Comparison of ENCODE assay signal across 1 cellular context in genomic region chr6:43916924-43917877, GRCh38.
TF ChIP-seq lines count a peak whose summit lies in the region.

No MANE protein-coding gene starts in this region.

TF ChIP-seq in HepG2, 621 proteins besides CTCF, POLR2A, EP300 and RAD21 (continued from another document and continues in another):
- no peak for TF ChIP-seq ZNF318 (CRISPR knock-in tag; IDR thresholded peaks at IDR 0.05)
- no peak for TF ChIP-seq ZNF549 (CRISPR knock-in tag; IDR thresholded peaks at IDR 0.05)
- TF ChIP-seq AHR (CRISPR knock-in tag; IDR thresholded peaks at IDR 0.05), result peak; percentile 47; the same call in 1 of the 2 replicates
- TF ChIP-seq ZNF740 (CRISPR knock-in tag; IDR thresholded peaks at IDR 0.05), result peak; percentile 92
- 0 out of 2 replicates have a peak, but pooled peaks have one; percentile 12 for TF ChIP-seq ATF7 (IDR thresholded peaks at IDR 0.05)
- no peak; the same call in 1 of the 2 replicates for TF ChIP-seq ATF7 (CRISPR knock-in tag; IDR thresholded peaks at IDR 0.05)
- TF ChIP-seq PREB (CRISPR knock-in tag; IDR thresholded peaks at IDR 0.05), result no peak
- no peak for TF ChIP-seq CENPT (CRISPR knock-in tag; IDR thresholded peaks at IDR 0.05; ENCODE audit: low read depth)
- 0 out of 2 replicates have a peak, but pooled peaks have one; percentile 37 for TF ChIP-seq TCF7 (IDR thresholded peaks at IDR 0.05; ENCODE audit: low read depth)
- no peak for TF ChIP-seq ZNF747 (CRISPR knock-in tag; IDR thresholded peaks at IDR 0.05; ENCODE audit: borderline replicate concordance)
- peak; percentile 92; the same call in 1 of the 2 replicates for TF ChIP-seq HIVEP1 (CRISPR knock-in tag; IDR thresholded peaks at IDR 0.05)
- no peak; the same call in 1 of the 2 replicates for TF ChIP-seq ZSCAN22 (CRISPR knock-in tag; IDR thresholded peaks at IDR 0.05)
- TF ChIP-seq HNRNPUL1 (IDR thresholded peaks at IDR 0.05; ENCODE audit: low read depth, low read length), result no peak
- no peak for TF ChIP-seq NFE2L1 (CRISPR knock-in tag; IDR thresholded peaks at IDR 0.05; ENCODE audit: borderline replicate concordance)
- TF ChIP-seq TBX3 (IDR thresholded peaks at IDR 0.05; ENCODE audit: borderline replicate concordance), result peak; percentile 94
- peak; percentile 77 for TF ChIP-seq SAP130 (CRISPR knock-in tag; IDR thresholded peaks at IDR 0.05; ENCODE audit: low read depth)
- no peak; the same call in 1 of the 2 replicates for TF ChIP-seq ZBTB21 (CRISPR knock-in tag; IDR thresholded peaks at IDR 0.05)
- 0 out of 2 replicates have a peak, but pooled peaks have one; percentile 36 for TF ChIP-seq ZNF24 (IDR thresholded peaks at IDR 0.05)
- peak; percentile 64; the same call in 1 of the 2 replicates for TF ChIP-seq KLF12 (CRISPR knock-in tag; IDR thresholded peaks at IDR 0.05; ENCODE audit: borderline replicate concordance)
- TF ChIP-seq MXD3 (CRISPR knock-in tag; IDR thresholded peaks at IDR 0.05), result peak; percentile 54; the same call in 1 of the 2 replicates
- peak; percentile 35; the same call in 1 of the 2 replicates for TF ChIP-seq KLF6 (CRISPR knock-in tag; IDR thresholded peaks at IDR 0.05)
- TF ChIP-seq E2F2 (CRISPR knock-in tag; IDR thresholded peaks at IDR 0.05; ENCODE audit: borderline replicate concordance), result no peak
- TF ChIP-seq ATF5 (CRISPR knock-in tag; IDR thresholded peaks at IDR 0.05; ENCODE audit: low read depth), result no peak
- TF ChIP-seq ZNF749 (CRISPR knock-in tag; IDR thresholded peaks at IDR 0.05; ENCODE audit: borderline replicate concordance), result peak; percentile 83; the same call in 1 of the 2 replicates
- TF ChIP-seq ZNF101 (CRISPR knock-in tag; IDR thresholded peaks at IDR 0.05; ENCODE audit: borderline replicate concordance, low read depth), result 0 out of 2 replicates have a peak, but pooled peaks have one; percentile 50
- peak; percentile 53 for TF ChIP-seq GATAD1 (CRISPR knock-in tag; IDR thresholded peaks at IDR 0.05)
- no peak for TF ChIP-seq CREB1 (IDR thresholded peaks at IDR 0.05)
- peak; percentile 66 for TF ChIP-seq CREB1 (CRISPR knock-in tag; IDR thresholded peaks at IDR 0.05)
- no peak for TF ChIP-seq ZNF674 (CRISPR knock-in tag; IDR thresholded peaks at IDR 0.05; ENCODE audit: low read depth)
- TF ChIP-seq ZNF709 (CRISPR knock-in tag; IDR thresholded peaks at IDR 0.05), result 0 out of 2 replicates have a peak, but pooled peaks have one; percentile 27
- TF ChIP-seq ZFP90 (CRISPR knock-in tag; IDR thresholded peaks at IDR 0.05; ENCODE audit: borderline replicate concordance), result peak; percentile 70
- TF ChIP-seq PCBP1 (IDR thresholded peaks at IDR 0.05; ENCODE audit: borderline replicate concordance, low read depth, low read length), result no peak
- peak; percentile 99 for TF ChIP-seq TBX2 (CRISPR knock-in tag; IDR thresholded peaks at IDR 0.05; ENCODE audit: borderline replicate concordance)
- TF ChIP-seq PLRG1 (conservative IDR thresholded peaks at IDR 0.05), result no peak
- TF ChIP-seq ZNF382 (CRISPR knock-in tag; IDR thresholded peaks at IDR 0.05; ENCODE audit: borderline replicate concordance), result no peak
- TF ChIP-seq E2F1 (CRISPR knock-in tag; IDR thresholded peaks at IDR 0.05), result no peak
- peak; percentile 95 for TF ChIP-seq ZNF292 (CRISPR knock-in tag; IDR thresholded peaks at IDR 0.05; ENCODE audit: borderline replicate concordance, low read depth)
- no peak for TF ChIP-seq SNRNP70 (IDR thresholded peaks at IDR 0.05; ENCODE audit: low read depth, low read length)
- no peak for TF ChIP-seq ZNF367 (CRISPR knock-in tag; IDR thresholded peaks at IDR 0.05; ENCODE audit: borderline replicate concordance)
- peak; percentile 85 for TF ChIP-seq HOXA3 (CRISPR knock-in tag; IDR thresholded peaks at IDR 0.05)
- TF ChIP-seq RNF219 (CRISPR knock-in tag; IDR thresholded peaks at IDR 0.05), result 0 out of 2 replicates have a peak, but pooled peaks have one; percentile 77
- TF ChIP-seq REL (CRISPR knock-in tag; conservative IDR thresholded peaks at IDR 0.05), result no peak
- TF ChIP-seq THAP9 (CRISPR knock-in tag; IDR thresholded peaks at IDR 0.05; ENCODE audit: borderline replicate concordance), result peak; percentile 80; the same call in 1 of the 2 replicates
- peak; percentile 95 for TF ChIP-seq MEF2D (CRISPR knock-in tag; IDR thresholded peaks at IDR 0.05)
- TF ChIP-seq BRCA1 (CRISPR knock-in tag; IDR thresholded peaks at IDR 0.05), result no peak; the same call in 1 of the 2 replicates
- TF ChIP-seq ATF1 (CRISPR knock-in tag; IDR thresholded peaks at IDR 0.05), result no peak; the same call in 1 of the 2 replicates
- TF ChIP-seq HDAC6 (IDR thresholded peaks at IDR 0.05; ENCODE audit: low read depth, low read length), result no peak
- TF ChIP-seq ARNT (IDR thresholded peaks at IDR 0.05), result no peak
- TF ChIP-seq RFXANK (CRISPR knock-in tag; IDR thresholded peaks at IDR 0.05), result no peak
